21 cellular contexts compared by ENCODE assay signal in genomic region chr9:34556231-34556525, GRCh38. TPM values are rescaled to one million over a fixed set of nuclear protein-coding genes. Genes with fewer than 3 reads are reported as not detected.
DNase-seq lines count a peak whose midpoint lies in the region; ATAC-seq, FAIRE-seq and TF ChIP-seq lines count a peak whose summit lies in the region.
"Had no signal": no experiment of that assay in that cellular context is flagged by ENCODE, and none has a peak within 500 bp of the region (broad histone marks: within the 10 kb centered on the region; RNA-seq: fewer than 3 reads in every experiment).

No MANE protein-coding gene starts in this region.

- intact Hi-C loops in spleen (cut with DNase I; ENCODE audit: low total_unique reads) = no loop called here

- H2BK20ac ChIP-seq in H1 (ENCODE audit: low read length) = no peak overlapping the region

- no peak overlapping the region for H2BK12ac ChIP-seq in H1 (ENCODE audit: low read depth, low read length)

- DNase-seq in RWPE2 (ENCODE audit: low spot score) = peak; percentile 42
- no peak for DNase-seq in H1 (ENCODE audit: low read depth in 1 of 2, low spot score in 2 of 2)
- peak; percentile 61 for DNase-seq in spleen
- no peak for DNase-seq in DMS 273 (lab: John Stamatoyannopoulos, UW; ENCODE audit: unreplicated experiment)
- DNase-seq in NCI-H1694 (lab: John Stamatoyannopoulos, UW) = no peak
- no peak for DNase-seq in mesendoderm
- DNase-seq: Calu3; CD4-positive, alpha-beta memory T cell; DMS 273 treated with DMSO at 0.1 percent for 48 hours; DMS53; DND-41; EL had no signal

- H3K9me3 ChIP-seq in RWPE2 (ENCODE audit: severe bottlenecking) = no peaks in the 10 kb centered on the region
- no peaks in the 10 kb centered on the region for H3K9me3 ChIP-seq in H1 (ENCODE audit: insufficient read depth in 2 of 2, low read depth in 1 of 2, low read length in 1 of 2)
- H3K9me3 ChIP-seq in spleen = no peaks in the 10 kb centered on the region
- H3K9me3 ChIP-seq: A549, BLaER1, HAP-1 had no signal

- H3K4ac ChIP-seq in H1 (replicated peaks; ENCODE audit: insufficient read length, low read depth, low read length) (no peak overlapping the region), mesendoderm (ENCODE audit: low read depth, low read length) (no peak overlapping the region)

- TF ChIP-seq CTCF in RWPE2 (IDR thresholded peaks at IDR 0.05; ENCODE audit: poor library complexity, severe bottlenecking) (no peak), H1 (IDR thresholded peaks at IDR 0.05; ENCODE audit: control extremely low read depth in 1 of 3, insufficient read depth in 1 of 3, low read depth in 1 of 3, low read length in 3 of 3) (no peak), nephron (IDR thresholded peaks at IDR 0.05; ENCODE audit: unreplicated experiment in 3 of 3) (no peak), spleen (IDR thresholded peaks at IDR 0.05 in 8 of 11, conservative IDR thresholded peaks at IDR 0.05 in 3 of 11) (no peak)

- H3K23me2 ChIP-seq in H1 (ENCODE audit: low read depth, low read length) = no peaks in the 10 kb centered on the region

- no peak overlapping the region for H2AK5ac ChIP-seq in H1 (ENCODE audit: low read depth, low read length)
- H2AK5ac ChIP-seq in mesendoderm (ENCODE audit: low read length) = no peak overlapping the region

- H3K27me3 Mint-ChIP-seq in nephron (ENCODE audit: low read depth) = peaks cover 41% of the 10 kb centered on the region

- no peak overlapping the region for H3K14ac ChIP-seq in H1 (ENCODE audit: insufficient read length)

- H3K9ac ChIP-seq in H1 (replicated peaks in 1 of 4; ENCODE audit: extremely low read depth in 1 of 4, low read depth in 3 of 4, low read length in 3 of 4) (no peak overlapping the region), mesendoderm (ENCODE audit: low read length) (no peak overlapping the region)
- H3K9ac ChIP-seq: BLaER1 had no signal

- H2AFZ ChIP-seq in H1 (ENCODE audit: low read length) = no peak overlapping the region

- no peak overlapping the region for H3K18ac ChIP-seq in H1 (ENCODE audit: extremely low read depth, low read length)
- H3K18ac ChIP-seq in mesendoderm (ENCODE audit: low read length) = no peak overlapping the region

- H3K4me2 ChIP-seq in H1 (ENCODE audit: insufficient read depth in 1 of 2, low read depth in 2 of 2, low read length in 2 of 2) (no peak overlapping the region), mesendoderm (ENCODE audit: low read length) (no peak overlapping the region)
- H3K4me2 ChIP-seq: A549, BLaER1 had no signal

- H3K23ac ChIP-seq in H1 (ENCODE audit: insufficient read length) (no peak overlapping the region), mesendoderm (ENCODE audit: low read length) (no peak overlapping the region)

- no peak overlapping the region for H4K5ac ChIP-seq in H1 (ENCODE audit: insufficient read length, low read depth, low read length)
- H4K5ac ChIP-seq in mesendoderm (ENCODE audit: low read length) = no peak overlapping the region

- POLR2A ChIA-PET in H1 (lab: Charles Lee; ENCODE audit: partially characterized antibody) = interaction anchor here (1.2 to 1.5 kb wide), 2 partner anchors 27 to 53 kb away, joined by 3 read pairs; no protein-coding TSS in a partner anchor

- H3K27ac ChIP-seq in RWPE2 (ENCODE audit: poor library complexity, severe bottlenecking) (no peak overlapping the region), H1 (ENCODE audit: low read depth, low read length) (no peak overlapping the region), spleen (no peak overlapping the region), mesendoderm (ENCODE audit: low read depth, low read length) (no peak overlapping the region)
- H3K27ac ChIP-seq: 22Rv1, A549, BLaER1 had no signal

- no peak for TF ChIP-seq EP300 in H1 (IDR thresholded peaks at IDR 0.05; ENCODE audit: borderline replicate concordance in 1 of 2, low read depth in 2 of 2, low read length in 2 of 2)

- H3K4me1 ChIP-seq in RWPE2 (ENCODE audit: insufficient read depth, poor library complexity, severe bottlenecking) (no peaks in the 10 kb centered on the region), H1 (replicated peaks in 1 of 4; ENCODE audit: control insufficient read depth in 3 of 4, insufficient read depth in 4 of 4, low read length in 3 of 4) (peaks cover 10 to 29% (median 23%) of the 10 kb centered on the region in 4 experiments), spleen (peaks cover 9 to 62% (median 30%) of the 10 kb centered on the region in 6 donors), mesendoderm (ENCODE audit: control insufficient read depth, low read depth, low read length) (peaks cover 8% of the 10 kb centered on the region)
- H3K4me1 ChIP-seq: HAP-1 had no signal

- H4K8ac ChIP-seq in H1 (ENCODE audit: extremely low read depth, insufficient read depth, low read length) (no peak overlapping the region), mesendoderm (ENCODE audit: low read depth, low read length) (no peak overlapping the region)

- CTCF ChIA-PET in H1 (lab: Charles Lee; ENCODE audit: partially characterized antibody) = interaction anchor here (0.6 to 11.9 kb wide), 7 partner anchors 8 to 423 kb away, joined by 3 to 241 read pairs (median 15); no protein-coding TSS in a partner anchor

- H3K79me1 ChIP-seq in H1 (ENCODE audit: low read depth, low read length) (0 out of 2 replicates have a peak, but pooled peaks cover 2% of the 10 kb centered on the region), mesendoderm (ENCODE audit: low read length) (no peaks in the 10 kb centered on the region)

- peaks cover 10% of the 10 kb centered on the region for H3K36me3 Mint-ChIP-seq in nephron (ENCODE audit: low read depth)
- H3K36me3 Mint-ChIP-seq: CD14-positive monocyte; CD4-positive, alpha-beta memory T cell had no signal

- no peak overlapping the region for H3K4me3 ChIP-seq in RWPE2 (ENCODE audit: severe bottlenecking)
- no peak overlapping the region for H3K4me3 ChIP-seq in H1 (ENCODE audit: extremely low read depth in 1 of 4, insufficient read depth in 2 of 4, low read depth in 3 of 4, low read length in 4 of 4)
- no peak overlapping the region for H3K4me3 ChIP-seq in spleen
- no peak overlapping the region for H3K4me3 ChIP-seq in mesendoderm (ENCODE audit: low read length)
- H3K4me3 ChIP-seq: A549, BLaER1, HAP-1 had no signal

- TF ChIP-seq POLR2A in H1 (IDR thresholded peaks at IDR 0.05; ENCODE audit: control extremely low read depth in 1 of 2, low read depth in 2 of 2, low read length in 2 of 2) = no peak
- TF ChIP-seq POLR2A in spleen (IDR thresholded peaks at IDR 0.05) = no peak

- H4K20me1 ChIP-seq in H1 (replicated peaks in 1 of 2; ENCODE audit: control insufficient read depth in 1 of 2, insufficient read depth in 2 of 2, low read length in 2 of 2) = no peaks in the 10 kb centered on the region

- H3K79me2 ChIP-seq in H1 (ENCODE audit: control insufficient read depth in 1 of 2, insufficient read depth in 2 of 2, low read length in 2 of 2) (no peaks in the 10 kb centered on the region), mesendoderm (ENCODE audit: control insufficient read depth, insufficient read depth, low read length) (no peaks in the 10 kb centered on the region)

- peak overlapping the region in 2 of 3 experiments; percentile 26 to 47 for H3K27ac Mint-ChIP-seq in nephron
- H3K27ac Mint-ChIP-seq: CD14-positive monocyte; CD4-positive, alpha-beta memory T cell had no signal

- FAIRE-seq in H1 (lab: Jason Lieb, UNC) = no peak
- FAIRE-seq: A549, GM12891, GM19239 had no signal

- H3K56ac ChIP-seq in H1 (replicated peaks; ENCODE audit: insufficient read length, low read depth, low read length) (no peak overlapping the region), mesendoderm (ENCODE audit: low read length) (no peak overlapping the region)

- no peaks in the 10 kb centered on the region for H3K9me3 Mint-ChIP-seq in nephron
- H3K9me3 Mint-ChIP-seq: CD14-positive monocyte; CD4-positive, alpha-beta memory T cell had no signal

- H3K27me3 ChIP-seq in RWPE2 (ENCODE audit: insufficient read depth, poor library complexity, severe bottlenecking) (no peaks in the 10 kb centered on the region), H1 (replicated peaks in 1 of 4; ENCODE audit: control insufficient read depth in 3 of 4, extremely low read depth in 1 of 4, insufficient read depth in 3 of 4, low read length in 3 of 4) (no peaks in the 10 kb centered on the region), spleen (replicated peaks in 1 of 7) (peaks cover 0 to 44% (median 0%) of the 10 kb centered on the region in 7 donors), mesendoderm (ENCODE audit: insufficient read depth, low read length, poor library complexity) (no peaks in the 10 kb centered on the region)

- no peak overlapping the region for H4K91ac ChIP-seq in H1 (replicated peaks; ENCODE audit: insufficient read length, low read length)

- H2BK5ac ChIP-seq in H1 (ENCODE audit: low read depth, low read length) = no peak overlapping the region
- no peak overlapping the region for H2BK5ac ChIP-seq in mesendoderm (ENCODE audit: low read length)

- peak overlapping the region; percentile 75; the same call in 1 of the 2 replicates for H2BK15ac ChIP-seq in H1 (ENCODE audit: low read length)
- no peak overlapping the region for H2BK15ac ChIP-seq in mesendoderm (replicated peaks; ENCODE audit: low read depth)

- WGBS in H1 (ENCODE audit: extremely low coverage in 1 of 2, insufficient coverage in 1 of 2, insufficient read length in 1 of 2, insufficient replicate concordance in 2 of 2, low coverage in 1 of 2, low lambda C conversion rate in 2 of 2, missing lambda C conversion rate in 1 of 2), 2 experiments = 97% methylated on average over 8 of the region's 8 CpGs; no CpG with 5 or more reads in 1 of the 2 experiments
- 80 to 92% (median 88%) methylated on average over 8 of the region's 8 CpGs for WGBS in spleen, 5 donors
- no CpG with 5 or more reads among the region's 8 CpGs for whole genome bisulfite sequencing in mesendoderm (ENCODE audit: extremely low coverage, insufficient coverage, low lambda C conversion rate)

- H3K36me3 ChIP-seq in RWPE2 (ENCODE audit: low read depth) = no peaks in the 10 kb centered on the region
- no peaks in the 10 kb centered on the region for H3K36me3 ChIP-seq in H1 (ENCODE audit: control insufficient read depth in 2 of 4, insufficient read depth in 4 of 4, low read length in 3 of 4)
- peaks cover 0 to 8% (median 0%) of the 10 kb centered on the region in 6 donors for H3K36me3 ChIP-seq in spleen
- no peaks in the 10 kb centered on the region for H3K36me3 ChIP-seq in mesendoderm (ENCODE audit: control insufficient read depth, insufficient read depth, low read length)
- H3K36me3 ChIP-seq: BLaER1, HAP-1 had no signal

- no peak for TF ChIP-seq RAD21 in H1 (IDR thresholded peaks at IDR 0.05 in 1 of 2, conservative IDR thresholded peaks at IDR 0.05 in 1 of 2; ENCODE audit: low read depth in 2 of 2, low read length in 2 of 2)

- no peak overlapping the region for H2BK120ac ChIP-seq in H1 (replicated peaks; ENCODE audit: low read depth, low read length)
- H2BK120ac ChIP-seq in mesendoderm (ENCODE audit: low read depth, low read length) = no peak overlapping the region

- peak overlapping the region in 2 of 3 experiments; percentile 1 to 27 for H3K4me3 Mint-ChIP-seq in nephron
- H3K4me3 Mint-ChIP-seq: CD14-positive monocyte; CD4-positive, alpha-beta memory T cell had no signal

- H3K4me1 Mint-ChIP-seq in nephron = peaks cover 68% of the 10 kb centered on the region
- H3K4me1 Mint-ChIP-seq: CD14-positive monocyte had no signal

- no peak for ATAC-seq in RWPE2 (ENCODE audit: low read depth)
- ATAC-seq: A549 had no signal

RNA-seq across cellular contexts. Expression of gene CNTFR, which starts 33.3 kb away (rescaled TPM):
- 1.2 and 1.5 TPM in 2 replicates for total RNA-seq in H1 (2021; fragmentation: NEBNext Ultra II Directional; extraction: Animal tissue kit (Norgen Biotek cat#: 25700))
- 4.2 and 5.4 TPM in 2 replicates for polyA plus RNA-seq in H1 (2011; rRNA removed)
- 1.8 TPM for polyA plus RNA-seq in H1 (2011; cell fraction: cytosol; rRNA removed)
- 2.7 TPM for polyA plus RNA-seq in H1 (2011; cell fraction: nucleus; rRNA removed)
- 1.1 to 3.0 TPM (median 1.6 TPM) in 4 replicates for polyA plus RNA-seq in H1 (2012, experiment 1 of 2)
- 1.2 TPM for polyA plus RNA-seq in H1 (2012, experiment 2 of 2)
- polyA plus RNA-seq in H1 (2013, experiment 1 of 2) = 1.5 TPM
- polyA plus RNA-seq in H1 (2013, experiment 2 of 2) = 1.6 TPM
- polyA minus RNA-seq in H1 (2011; rRNA and poly(A)+ RNA removed) = 0.90 and 1.2 TPM in 2 replicates
- polyA minus RNA-seq in H1 (2011; cell fraction: cytosol; rRNA and poly(A)+ RNA removed) = 1.1 TPM
- 0.30 TPM for polyA minus RNA-seq in H1 (2011; cell fraction: nucleus; rRNA and poly(A)+ RNA removed)
- 10 to 100 TPM in 5 of 7 donors, 1 to 10 TPM in 2; 6.6 to 46.8 (median 26.3) TPM for total RNA-seq in spleen
- polyA plus RNA-seq in spleen = 1 to 10 TPM; 2.8 to 7.7 (median 3.1) TPM
- 4.5 TPM for polyA plus RNA-seq in mesendoderm (2013, experiment 1 of 2)
- polyA plus RNA-seq in mesendoderm (2013, experiment 2 of 2) = 4.3 TPM
- total RNA-seq: Calu3; CD4-positive, alpha-beta memory T cell; HT-29 had no signal
- polyA plus RNA-seq: CD14-positive monocyte; CD4-positive, alpha-beta memory T cell had no signal

RNA-seq across cellular contexts. Expression of gene ENHO, which starts 33.4 kb away (rescaled TPM):
- total RNA-seq in H1 (2021; fragmentation: NEBNext Ultra II Directional; extraction: Animal tissue kit (Norgen Biotek cat#: 25700)) = 12.2 and 14.1 TPM in 2 replicates
- polyA plus RNA-seq in H1 (2011; rRNA removed) = 49.4 and 60.4 TPM in 2 replicates
- polyA plus RNA-seq in H1 (2011; cell fraction: cytosol; rRNA removed) = 29.2 TPM
- polyA plus RNA-seq in H1 (2011; cell fraction: nucleus; rRNA removed) = 23.2 TPM
- 9.7 to 24.6 TPM (median 19.1 TPM) in 4 replicates for polyA plus RNA-seq in H1 (2012, experiment 1 of 2)
- 20.1 TPM for polyA plus RNA-seq in H1 (2012, experiment 2 of 2)
- polyA plus RNA-seq in H1 (2013, experiment 1 of 2) = 15.4 TPM
- polyA plus RNA-seq in H1 (2013, experiment 2 of 2) = 15.5 TPM
- 3.8 and 8.2 TPM in 2 replicates for polyA minus RNA-seq in H1 (2011; rRNA and poly(A)+ RNA removed)
- polyA minus RNA-seq in H1 (2011; cell fraction: cytosol; rRNA and poly(A)+ RNA removed) = 6.1 TPM
- polyA minus RNA-seq in H1 (2011; cell fraction: nucleus; rRNA and poly(A)+ RNA removed) = 7.1 TPM
- total RNA-seq in spleen = under 1 TPM in 3 of 7 donors, not detected in 4; 0.35 to 0.91 (median 0.46) TPM
- under 1 TPM; 0.74 to 0.94 (median 0.89) TPM for polyA plus RNA-seq in spleen
- 7.3 TPM for polyA plus RNA-seq in mesendoderm (2013, experiment 1 of 2)
- 7.1 TPM for polyA plus RNA-seq in mesendoderm (2013, experiment 2 of 2)
- total RNA-seq: Calu3; CD4-positive, alpha-beta memory T cell had no signal

RNA-seq across cellular contexts. Expression of gene RPP25L, which starts 55.7 kb away (rescaled TPM):
- total RNA-seq in H1 (2021; fragmentation: NEBNext Ultra II Directional; extraction: Animal tissue kit (Norgen Biotek cat#: 25700)) = 21.6 and 25.6 TPM in 2 replicates
- polyA plus RNA-seq in H1 (2011; rRNA removed) (75.0 and 82.3 TPM in 2 replicates), spleen (10 to 100 TPM; 32.5 to 54.1 (median 46.7) TPM)
- 52.2 TPM for polyA plus RNA-seq in H1 (2011; cell fraction: cytosol; rRNA removed)
- polyA plus RNA-seq in H1 (2011; cell fraction: nucleus; rRNA removed) = 44.1 TPM
- polyA plus RNA-seq in H1 (2012, experiment 1 of 2) = 34.0 to 45.6 TPM (median 39.2 TPM) in 4 replicates
- 62.5 TPM for polyA plus RNA-seq in H1 (2012, experiment 2 of 2)
- polyA plus RNA-seq in H1 (2013, experiment 1 of 2) = 34.6 TPM
- polyA plus RNA-seq in H1 (2013, experiment 2 of 2) = 35.3 TPM
- 8.6 and 14.4 TPM in 2 replicates for polyA minus RNA-seq in H1 (2011; rRNA and poly(A)+ RNA removed)
- polyA minus RNA-seq in H1 (2011; cell fraction: cytosol; rRNA and poly(A)+ RNA removed) = 16.2 TPM
- 12.0 TPM for polyA minus RNA-seq in H1 (2011; cell fraction: nucleus; rRNA and poly(A)+ RNA removed)
- total RNA-seq in spleen = 10 to 100 TPM; 16.8 to 36.1 (median 21.5) TPM
- polyA plus RNA-seq in mesendoderm (2013, experiment 1 of 2) = 19.6 TPM
- 19.3 TPM for polyA plus RNA-seq in mesendoderm (2013, experiment 2 of 2)

Comparison
In these comparisons a context has a peak if more than half of its experiments do, and no peak if none do; other contexts are left out.
1. DNase-seq: peak in RWPE2 (single experiment) and spleen (single experiment); none in H1 (0 of 2), DMS 273 (single experiment), NCI-H1694 (single experiment) and mesendoderm (single experiment).